ENCODE assay signal across 8 cellular contexts in the genomic region with DNA sequence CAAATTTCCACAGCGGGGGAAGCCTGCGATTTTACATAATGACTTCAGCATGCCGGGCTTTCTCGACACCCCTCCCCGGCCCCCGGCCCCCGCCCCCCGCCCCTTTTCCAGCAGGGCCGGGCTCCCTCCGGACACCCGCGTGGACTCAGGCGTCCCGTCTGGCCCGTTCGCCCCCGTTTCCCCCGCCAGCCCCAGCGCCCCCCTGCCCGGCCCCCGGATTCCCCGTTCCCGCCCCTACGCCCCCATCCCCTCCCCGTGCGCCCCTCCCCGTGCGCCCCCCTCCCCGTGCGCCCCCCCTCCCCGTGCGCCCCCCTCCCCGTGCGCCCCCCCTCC. TPM values are rescaled to one million over a fixed set of nuclear protein-coding genes. Genes with fewer than 3 reads are reported as not detected.
DNase-seq lines count a peak whose midpoint lies in the region.

No MANE protein-coding gene starts in this region.

- peaks cover 12% of the 10 kb centered on the region for H3K27me3 Mint-ChIP-seq in activated T-cell treated with anti-CD3 and anti-CD28 coated beads, Interleukin-2, amount 50 U/mL, for 24 hours
- peaks cover 30% of the 10 kb centered on the region for H3K27me3 Mint-ChIP-seq in activated CD4-positive, alpha-beta memory T cell treated with anti-CD3 and anti-CD28 coated beads, Interleukin-2, amount 10 ng/mL, durations not matched to agents 7 days and 5 days

- H2AK5ac ChIP-seq in mesenchymal stem cell (ENCODE audit: low read length, severe bottlenecking) = no peak overlapping the region

- no peak overlapping the region for H2BK15ac ChIP-seq in mesenchymal stem cell (ENCODE audit: low read depth, poor library complexity, severe bottlenecking)

- H2AFZ ChIP-seq in mesenchymal stem cell (ENCODE audit: low read depth, low read length) = no peak overlapping the region

- POLR2A ChIA-PET in activated CD4-positive, alpha-beta memory T cell treated with anti-CD3 and anti-CD28 coated beads, Interleukin-2, amount 10 ng/mL, durations not matched to agents 7 days and 5 days (lab: Charles Lee) = interaction anchor here (2.1 to 4.5 kb wide), 3 partner anchors 11 to 128 kb away, joined by 7 to 39 read pairs (median 20); no protein-coding TSS in a partner anchor

- intact Hi-C loops in head of caudate nucleus (cut with DNase I) = loop anchor here (5.0 kb wide), 2 partner anchors 112 to 132 kb away; no protein-coding TSS in a partner anchor

- no peak overlapping the region for H3K27ac ChIP-seq in mesenchymal stem cell (ENCODE audit: low read length, poor library complexity, severe bottlenecking)
- H3K27ac ChIP-seq in thymus (ENCODE audit: low read depth) = no peak overlapping the region

- no peak overlapping the region for H4K8ac ChIP-seq in mesenchymal stem cell (ENCODE audit: low read length)

- no peak overlapping the region for H2BK120ac ChIP-seq in mesenchymal stem cell (ENCODE audit: low read depth, low read length)

- no peak for DNase-seq in activated T-cell treated with anti-CD3 and anti-CD28 coated beads, Interleukin-2, amount 50 U/mL, for 24 hours
- no peak for DNase-seq in activated T-cell treated with anti-CD3 and anti-CD28 coated beads, Interleukin-2, amount 50 U/mL, for 48 hours
- DNase-seq in activated CD4-positive, alpha-beta memory T cell treated with anti-CD3 and anti-CD28 coated beads, Interleukin-2, amount 10 ng/mL, durations not matched to agents 7 days and 5 days = no peak
- DNase-seq in mesenchymal stem cell (no peak), head of caudate nucleus (no peak), NCI-H1436 (lab: John Stamatoyannopoulos, UW) (no peak), NCI-H187 (lab: John Stamatoyannopoulos, UW) (no peak)

- H2BK12ac ChIP-seq in mesenchymal stem cell (ENCODE audit: low read length in 2 of 2) = no peak overlapping the region

- H3K27me3 ChIP-seq in mesenchymal stem cell (ENCODE audit: control insufficient read depth in 1 of 2, insufficient read depth in 1 of 2, low read length in 2 of 2) = peaks cover 24 to 56% of the 10 kb centered on the region in 2 experiments
- H3K27me3 ChIP-seq in thymus (ENCODE audit: control insufficient read depth, insufficient read depth) = peaks cover 73% of the 10 kb centered on the region

- H3K4ac ChIP-seq in mesenchymal stem cell (ENCODE audit: low read depth in 1 of 2, low read length in 2 of 2) = no peak overlapping the region

- peaks cover 37% of the 10 kb centered on the region for H3K4me1 Mint-ChIP-seq in activated T-cell treated with anti-CD3 and anti-CD28 coated beads, Interleukin-2, amount 50 U/mL, for 24 hours (ENCODE audit: low read depth)
- H3K4me1 Mint-ChIP-seq in activated CD4-positive, alpha-beta memory T cell treated with anti-CD3 and anti-CD28 coated beads, Interleukin-2, amount 10 ng/mL, durations not matched to agents 7 days and 5 days = peaks cover 24% of the 10 kb centered on the region

- peak overlapping the region; percentile 81 for H3K9ac ChIP-seq in mesenchymal stem cell (ENCODE audit: low read length)

- H3K9me3 Mint-ChIP-seq in activated T-cell treated with anti-CD3 and anti-CD28 coated beads, Interleukin-2, amount 50 U/mL, for 24 hours = no peaks in the 10 kb centered on the region
- H3K9me3 Mint-ChIP-seq in activated CD4-positive, alpha-beta memory T cell treated with anti-CD3 and anti-CD28 coated beads, Interleukin-2, amount 10 ng/mL, durations not matched to agents 7 days and 5 days = no peaks in the 10 kb centered on the region

- peaks cover 26% of the 10 kb centered on the region for H3K4me1 ChIP-seq in mesenchymal stem cell (ENCODE audit: control insufficient read depth, insufficient read depth, low read depth, low read length)
- H3K4me1 ChIP-seq in thymus (ENCODE audit: control insufficient read depth, insufficient read depth, low read length) = peaks cover 14% of the 10 kb centered on the region

- no CpG with 5 or more reads among the region's 34 CpGs for WGBS in mesenchymal stem cell
- 1% methylated on average over 25 of the region's 34 CpGs for WGBS in thymus

- H3K27ac Mint-ChIP-seq in activated T-cell treated with anti-CD3 and anti-CD28 coated beads, Interleukin-2, amount 50 U/mL, for 24 hours = peak overlapping the region; percentile 91
- H3K27ac Mint-ChIP-seq in activated CD4-positive, alpha-beta memory T cell treated with anti-CD3 and anti-CD28 coated beads, Interleukin-2, amount 10 ng/mL, durations not matched to agents 7 days and 5 days = no peak overlapping the region

- no peak overlapping the region for H3K23ac ChIP-seq in mesenchymal stem cell (ENCODE audit: low read length in 2 of 2)

- H3K18ac ChIP-seq in mesenchymal stem cell (ENCODE audit: low read depth in 1 of 2, low read length in 2 of 2) = no peak overlapping the region

- no peaks in the 10 kb centered on the region for H3K79me1 ChIP-seq in mesenchymal stem cell (replicated peaks; ENCODE audit: low read length, poor library complexity, severe bottlenecking)

- H3K4me3 Mint-ChIP-seq in activated T-cell treated with anti-CD3 and anti-CD28 coated beads, Interleukin-2, amount 50 U/mL, for 24 hours = peak overlapping the region; percentile 76
- H3K4me3 Mint-ChIP-seq in activated CD4-positive, alpha-beta memory T cell treated with anti-CD3 and anti-CD28 coated beads, Interleukin-2, amount 10 ng/mL, durations not matched to agents 7 days and 5 days = peak overlapping the region; percentile 68

- H3K14ac ChIP-seq in mesenchymal stem cell (ENCODE audit: low read length in 2 of 2) = no peak overlapping the region

- no peak overlapping the region for H2BK5ac ChIP-seq in mesenchymal stem cell (ENCODE audit: low read depth, low read length, poor library complexity, severe bottlenecking)

- H3K36me3 ChIP-seq in mesenchymal stem cell (ENCODE audit: control insufficient read depth in 1 of 2, insufficient read depth in 2 of 2, low read depth in 1 of 2, low read length in 2 of 2) (no peaks in the 10 kb centered on the region), thymus (ENCODE audit: control insufficient read depth, insufficient read depth) (no peaks in the 10 kb centered on the region)

- H3K4me2 ChIP-seq in mesenchymal stem cell (ENCODE audit: low read length, poor library complexity, severe bottlenecking) = peak overlapping the region; percentile 68

- no peak overlapping the region for H3K4me3 ChIP-seq in mesenchymal stem cell (ENCODE audit: insufficient read depth in 1 of 2, low read depth in 1 of 2, low read length in 2 of 2)
- peak overlapping the region; percentile 54 for H3K4me3 ChIP-seq in thymus (ENCODE audit: low read length)

- no peak overlapping the region for H4K91ac ChIP-seq in mesenchymal stem cell (ENCODE audit: low read length)

- peaks cover 26% of the 10 kb centered on the region for H3K36me3 Mint-ChIP-seq in activated T-cell treated with anti-CD3 and anti-CD28 coated beads, Interleukin-2, amount 50 U/mL, for 24 hours (ENCODE audit: low read depth)
- H3K36me3 Mint-ChIP-seq in activated CD4-positive, alpha-beta memory T cell treated with anti-CD3 and anti-CD28 coated beads, Interleukin-2, amount 10 ng/mL, durations not matched to agents 7 days and 5 days (ENCODE audit: low read depth) = peaks cover 3% of the 10 kb centered on the region

- H3K9me3 ChIP-seq in mesenchymal stem cell (ENCODE audit: control insufficient read depth, low read length) = no peaks in the 10 kb centered on the region
- H3K9me3 ChIP-seq in thymus (ENCODE audit: control insufficient read depth) = no peaks in the 10 kb centered on the region

- CTCF ChIA-PET in activated CD4-positive, alpha-beta memory T cell treated with anti-CD3 and anti-CD28 coated beads, Interleukin-2, amount 10 ng/mL, durations not matched to agents 7 days and 5 days (lab: Charles Lee) = no interaction called here

RNA-seq across cellular contexts. Expression of a gene that starts 0.5 kb away (rescaled TPM):
- total RNA-seq in activated CD4-positive, alpha-beta memory T cell treated with anti-CD3 and anti-CD28 coated beads, Interleukin-2, amount 10 ng/mL, durations not matched to agents 7 days and 5 days = 10 to 100 TPM; 43.8 to 44.5 TPM
- 9.9 TPM for polyA plus RNA-seq in mesenchymal stem cell (2013, experiment 1 of 2)
- polyA plus RNA-seq in mesenchymal stem cell (2013, experiment 2 of 2) = 10.1 TPM
- polyA plus RNA-seq in thymus = 23.8 TPM
